15 cellular contexts compared by ENCODE assay signal in genomic region chr2:187493877-187494568, GRCh38. TPM values are rescaled to one million over a fixed set of nuclear protein-coding genes. Genes with fewer than 3 reads are reported as not detected.
DNase-seq lines count a peak whose midpoint lies in the region; ATAC-seq, FAIRE-seq and TF ChIP-seq lines count a peak whose summit lies in the region.
"Had no signal": no experiment of that assay in that cellular context is flagged by ENCODE, and none has a peak within 500 bp of the region (broad histone marks: within the 10 kb centered on the region; RNA-seq: fewer than 3 reads in every experiment).

No MANE protein-coding gene starts in this region.

- H3K27me3 ChIP-seq in DND-41 (ENCODE audit: insufficient read depth, low read length, poor library complexity) (no peaks in the 10 kb centered on the region), K562 (ENCODE audit: control insufficient read depth in 2 of 2, insufficient read depth in 2 of 2, low read length in 2 of 2) (no peaks in the 10 kb centered on the region)
- peaks cover 0 to 2% of the 10 kb centered on the region in 2 donors for H3K27me3 ChIP-seq in naive thymus-derived CD4-positive, alpha-beta T cell (ENCODE audit: control insufficient read depth in 2 of 2, insufficient read depth in 2 of 2, low read length in 2 of 2)
- H3K27me3 ChIP-seq: BLaER1 treated with 17β-estradiol and CSF1 and Interleukin-3, amounts not matched to agents 10 nM and 100 nM had no signal

- H3K9me3 ChIP-seq in DND-41 (ENCODE audit: insufficient read depth, low read length, severe bottlenecking): peaks cover 12% of the 10 kb centered on the region
- H3K9me3 ChIP-seq in K562 (replicated peaks; ENCODE audit: control insufficient read depth, insufficient read depth, low read depth, low read length): no peaks in the 10 kb centered on the region; the same call in 1 of the 2 replicates
- H3K9me3 ChIP-seq in naive thymus-derived CD4-positive, alpha-beta T cell (ENCODE audit: control insufficient read depth in 2 of 3, low read length in 3 of 3): no peaks in the 10 kb centered on the region

- H3K4me1 ChIP-seq in DND-41 (ENCODE audit: insufficient read depth, low read length): no peaks in the 10 kb centered on the region
- H3K4me1 ChIP-seq in K562 (replicated peaks in 1 of 2; ENCODE audit: control insufficient read depth in 2 of 2, insufficient read depth in 2 of 2, low read length in 2 of 2): no peaks in the 10 kb centered on the region
- H3K4me1 ChIP-seq in naive thymus-derived CD4-positive, alpha-beta T cell (ENCODE audit: control insufficient read depth in 2 of 2, insufficient read depth in 2 of 2, low read length in 2 of 2): no peaks in the 10 kb centered on the region
- H3K4me1 ChIP-seq: BLaER1 treated with 17β-estradiol and CSF1 and Interleukin-3, amounts not matched to agents 10 nM and 100 nM had no signal

- CTCF ChIA-PET in K562 (lab: Yijun Ruan, JAX; ENCODE audit: low intra/inter-chr PET ratio): no interaction called here
- CTCF ChIA-PET in naive thymus-derived CD4-positive, alpha-beta T cell (lab: Charles Lee): no interaction called here

- H3K4me2 ChIP-seq in DND-41 (ENCODE audit: insufficient read depth, low read length): no peak overlapping the region
- H3K4me2 ChIP-seq in K562 (ENCODE audit: insufficient read depth, low read length): no peak overlapping the region
- H3K4me2 ChIP-seq: BLaER1 treated with 17β-estradiol and CSF1 and Interleukin-3, amounts not matched to agents 10 nM and 100 nM had no signal

- peaks cover 0 to 7% (median 0%) of the 10 kb centered on the region in 11 donors for H3K9me3 Mint-ChIP-seq in naive thymus-derived CD4-positive, alpha-beta T cell

- ATAC-seq in DND-41 (ENCODE audit: insufficient read depth, low read depth) (peak; percentile 72), GM18867 (IDR thresholded peaks at IDR 0.05; ENCODE audit: unreplicated experiment) (peak; percentile 42), K562 (no peak), GM18517 (IDR thresholded peaks at IDR 0.05; ENCODE audit: unreplicated experiment) (no peak)
- ATAC-seq in naive thymus-derived CD4-positive, alpha-beta T cell: no peak
- ATAC-seq: HCT116 had no signal

- H3K4me3 Mint-ChIP-seq in naive thymus-derived CD4-positive, alpha-beta T cell: no peak overlapping the region
- H3K4me3 Mint-ChIP-seq: CD4-positive, CD25-positive, alpha-beta regulatory T cell had no signal

- no peaks in the 10 kb centered on the region for H3K27me3 Mint-ChIP-seq in naive thymus-derived CD4-positive, alpha-beta T cell
- H3K27me3 Mint-ChIP-seq: CD4-positive, CD25-positive, alpha-beta regulatory T cell had no signal

- H3K27ac ChIP-seq in DND-41 (ENCODE audit: low read length): no peak overlapping the region
- H3K27ac ChIP-seq in K562 (ENCODE audit: extremely low read depth, low read depth, low read length): no peak overlapping the region
- H3K27ac ChIP-seq in naive thymus-derived CD4-positive, alpha-beta T cell (ENCODE audit: low read depth, low read length): no peak overlapping the region
- H3K27ac ChIP-seq: BLaER1 treated with 17β-estradiol and CSF1 and Interleukin-3, amounts not matched to agents 10 nM and 100 nM; GM23248 had no signal

- H2AFZ ChIP-seq in DND-41 (ENCODE audit: low read depth, low read length) (no peak overlapping the region), K562 (ENCODE audit: low read depth, low read length) (no peak overlapping the region)
- H2AFZ ChIP-seq: GM23248 had no signal

- no peak for TF ChIP-seq POLR2A in K562 (conservative IDR thresholded peaks at IDR 0.05)

- H3K27ac Mint-ChIP-seq in naive thymus-derived CD4-positive, alpha-beta T cell: no peak overlapping the region
- H3K27ac Mint-ChIP-seq: CD4-positive, CD25-positive, alpha-beta regulatory T cell had no signal

- no TSS peak for BruUV-seq in K562 (replicated peaks; lab: Mats Ljungman, UMichigan)

- no peak for TF ChIP-seq EP300 in K562 (IDR thresholded peaks at IDR 0.05; ENCODE audit: low read length)

- WGBS in K562 (ENCODE audit: insufficient coverage, low coverage, missing lambda C conversion rate): 95% methylated on average over 3 of the region's 3 CpGs

- no peaks in the 10 kb centered on the region for H3K36me3 ChIP-seq in DND-41 (ENCODE audit: insufficient read depth, low read length)
- H3K36me3 ChIP-seq in K562 (ENCODE audit: control insufficient read depth, insufficient read depth, low read length): peaks cover 45% of the 10 kb centered on the region; the same call in 2 of the 3 replicates
- no peaks in the 10 kb centered on the region for H3K36me3 ChIP-seq in naive thymus-derived CD4-positive, alpha-beta T cell (ENCODE audit: control insufficient read depth in 2 of 3, insufficient read depth in 3 of 3, low read length in 3 of 3)

- no peak for DNase-seq in DND-41
- DNase-seq in MV-4-11 (lab: John Stamatoyannopoulos, UW): peak; percentile 62
- no peak for DNase-seq in K562 (ENCODE audit: extremely low read depth in 1 of 4, low spot score in 3 of 4)
- no peak for DNase-seq in naive thymus-derived CD4-positive, alpha-beta T cell
- no peak for DNase-seq in activated effector memory CD4-positive, alpha-beta T cell treated with anti-CD3 and anti-CD28 coated beads, Interleukin-2, amount 50 U/mL, for 16 hours
- DNase-seq: ACHN; CD4-positive, CD25-positive, alpha-beta regulatory T cell; DMS53; GM23248; IMR-90 had no signal

- POLR2A ChIA-PET in K562 (lab: Yijun Ruan, JAX): no interaction called here
- POLR2A ChIA-PET in naive thymus-derived CD4-positive, alpha-beta T cell (lab: Charles Lee): no interaction called here

- in situ Hi-C loops in K562 (cut with MboI): loop anchor here (25.0 kb wide), 1 partner anchor 343 kb away; no protein-coding TSS in a partner anchor

- H3K4me3 ChIP-seq in DND-41 (ENCODE audit: low read depth in 1 of 2, low read length in 2 of 2) (no peak overlapping the region), K562 (no peak overlapping the region)
- H3K4me3 ChIP-seq in naive thymus-derived CD4-positive, alpha-beta T cell (ENCODE audit: low read length): no peak overlapping the region
- H3K4me3 ChIP-seq: BLaER1 treated with 17β-estradiol and CSF1 and Interleukin-3, amounts not matched to agents 10 nM and 100 nM; GM23248 had no signal

- H3K79me2 ChIP-seq in DND-41 (ENCODE audit: insufficient read depth, low read length) (no peaks in the 10 kb centered on the region), K562 (ENCODE audit: control insufficient read depth, insufficient read depth, low read length) (no peaks in the 10 kb centered on the region)

- no peak for TF ChIP-seq RAD21 in K562 (CRISPR knock-in tag; conservative IDR thresholded peaks at IDR 0.05 in 1 of 2, IDR thresholded peaks at IDR 0.05 in 1 of 2)

- intact Hi-C loops in K562 (cut with micrococcal nuclease): no loop called here
- intact Hi-C loops in naive thymus-derived CD4-positive, alpha-beta T cell (cut with micrococcal nuclease): no loop called here

- H3K4me1 Mint-ChIP-seq in naive thymus-derived CD4-positive, alpha-beta T cell: no peaks in the 10 kb centered on the region
- H3K4me1 Mint-ChIP-seq: CD4-positive, CD25-positive, alpha-beta regulatory T cell had no signal

- H3K36me3 Mint-ChIP-seq in naive thymus-derived CD4-positive, alpha-beta T cell: no peaks in the 10 kb centered on the region
- H3K36me3 Mint-ChIP-seq: CD4-positive, CD25-positive, alpha-beta regulatory T cell had no signal

- H3K9me1 ChIP-seq in K562 (ENCODE audit: control insufficient read depth, insufficient read depth, low read length): no peaks in the 10 kb centered on the region

- FAIRE-seq in K562 (lab: Jason Lieb, UNC): no peak
- FAIRE-seq: H54 had no signal

- H4K20me1 ChIP-seq in DND-41 (ENCODE audit: insufficient read depth, low read length): no peaks in the 10 kb centered on the region
- H4K20me1 ChIP-seq in K562 (replicated peaks; ENCODE audit: control insufficient read depth, insufficient read depth, low read length): no peaks in the 10 kb centered on the region
- H4K20me1 ChIP-seq: BLaER1 treated with 17β-estradiol and CSF1 and Interleukin-3, amounts not matched to agents 10 nM and 100 nM had no signal

- H3K9ac ChIP-seq in DND-41 (ENCODE audit: low read depth, low read length): no peak overlapping the region
- H3K9ac ChIP-seq in K562 (ENCODE audit: insufficient read depth in 1 of 2, low read depth in 2 of 2, low read length in 2 of 2): no peak overlapping the region
- H3K9ac ChIP-seq: BLaER1 treated with 17β-estradiol and CSF1 and Interleukin-3, amounts not matched to agents 10 nM and 100 nM; GM23248 had no signal

- TF ChIP-seq CTCF in DND-41 (IDR thresholded peaks at IDR 0.05; ENCODE audit: borderline replicate concordance, extremely low read depth, low read length, poor library complexity, severe bottlenecking): no peak
- TF ChIP-seq CTCF in K562 (IDR thresholded peaks at IDR 0.05 in 2 of 3, conservative IDR thresholded peaks at IDR 0.05 in 1 of 3; ENCODE audit: insufficient read depth in 2 of 3, low read depth in 1 of 3, low read length in 3 of 3): no peak

RNA-seq across cellular contexts. Expression of gene CALCRL, which starts 46.0 kb away (rescaled TPM):
- not detected in 2 replicates for total RNA-seq in K562 (2011; cell fraction: chromatin; rRNA removed; ENCODE audit: low replicate concordance)
- under 0.01 TPM in 1 of 2 replicates, not detected in the other for total RNA-seq in K562 (2011; cell fraction: nucleolus; rRNA removed)
- not detected in 2 replicates for total RNA-seq in K562 (2011; cell fraction: nucleoplasm; rRNA removed)
- total RNA-seq in K562 (2014; rRNA removed) (not detected in 2 replicates), K562 (2014; rRNA removed; fragmentation: Illumina TruSeq; extraction: Trizol) (0.06 TPM in 1 of 2 replicates, not detected in the other), K562 (2015; rRNA removed; fragmentation: Illumina TruSeq; extraction: Trizol) (0.04 and 0.15 TPM in 2 replicates), K562 (2021) (0.27 TPM in 1 of 2 replicates, not detected in the other)
- polyA plus RNA-seq in K562 (2011; rRNA removed) (0.03 TPM in 1 of 2 replicates, not detected in the other), K562 (2014; fragmentation: Illumina TruSeq; extraction: Trizol) (0.06 TPM in 1 of 2 replicates, not detected in the other), K562 (2014; fragmentation: Nextera tagmentation; extraction: Ambion mirVana) (not detected), K562 (2014; rRNA removed) (0.04 and 0.05 TPM in 2 replicates)
- polyA plus RNA-seq in K562 (2011; cell fraction: cytosol; rRNA removed): 0.07 TPM in 1 of 2 replicates, not detected in the other
- not detected in 2 replicates for polyA plus RNA-seq in K562 (2011; cell fraction: nucleus; rRNA removed)
- polyA plus RNA-seq in K562 (2012): 0.03 and 0.07 TPM in 2 replicates
- 0.06 TPM in 1 of 2 replicates, not detected in the other for polyA minus RNA-seq in K562 (2011; rRNA and poly(A)+ RNA removed)
- polyA minus RNA-seq in K562 (2011; cell fraction: cytosol; rRNA and poly(A)+ RNA removed): not detected in 2 replicates
- 0.11 TPM in 1 of 2 replicates, not detected in the other for polyA minus RNA-seq in K562 (2011; cell fraction: nucleus; rRNA and poly(A)+ RNA removed)
- 1 to 10 TPM in 2 of 5 experiments, under 1 TPM in 3; 0.07 to 3.5 (median 0.98) TPM for total RNA-seq in naive thymus-derived CD4-positive, alpha-beta T cell
- 1 to 10 TPM; 1.5 to 2.6 TPM for polyA plus RNA-seq in naive thymus-derived CD4-positive, alpha-beta T cell

Comparison
In these comparisons a context has a peak if more than half of its experiments do, and no peak if none do; other contexts are left out.
1. ATAC-seq: peak in DND-41 (single experiment) and GM18867 (single experiment); none in K562 (single experiment), naive thymus-derived CD4-positive, alpha-beta T cell (single experiment) and GM18517 (single experiment).